10 cellular contexts compared by ENCODE assay signal in the genomic region with DNA sequence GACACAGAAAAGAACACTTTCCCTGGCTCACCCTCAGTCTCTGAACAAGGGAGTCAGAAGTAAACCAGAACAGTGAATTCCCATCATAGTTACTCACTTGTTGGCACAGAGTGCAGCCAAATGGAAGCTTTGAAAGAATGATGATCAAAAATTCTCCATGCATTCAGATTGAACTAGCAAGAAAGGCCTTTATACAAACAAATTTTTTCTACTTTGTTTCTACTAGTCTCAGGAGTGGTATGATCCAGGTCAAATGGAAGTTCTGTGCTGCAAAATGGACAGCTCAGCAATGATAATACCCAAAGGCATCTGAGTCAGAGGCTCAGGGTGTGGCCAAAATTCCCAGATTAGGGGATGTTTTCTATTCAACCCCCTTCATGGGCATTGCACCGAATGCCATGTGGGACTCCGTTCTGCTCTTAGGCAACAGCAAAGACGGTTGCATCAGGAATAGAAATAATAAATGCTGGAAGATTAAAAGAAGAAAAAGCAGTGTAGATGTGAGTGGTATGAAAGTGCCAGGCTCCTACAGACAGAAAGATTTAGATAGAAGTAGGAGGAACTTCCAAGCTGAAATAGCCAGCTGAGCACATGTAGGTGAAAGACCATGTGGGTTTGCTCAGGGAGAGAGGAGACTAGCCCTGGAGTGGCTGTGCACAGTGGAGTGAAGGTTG. TPM values are rescaled to one million over a fixed set of nuclear protein-coding genes. Genes with fewer than 3 reads are reported as not detected.
DNase-seq lines count a peak whose midpoint lies in the region; ATAC-seq lines count a peak whose summit lies in the region.
"Had no signal": no experiment of that assay in that cellular context is flagged by ENCODE, and none has a peak within 500 bp of the region (broad histone marks: within the 10 kb centered on the region; RNA-seq: fewer than 3 reads in every experiment).

No MANE protein-coding gene starts in this region.

- peaks cover 0 to 3% (median 1%) of the 10 kb centered on the region in 4 donors for H3K4me1 Mint-ChIP-seq in naive thymus-derived CD8-positive, alpha-beta T cell

- no peak for ATAC-seq in naive thymus-derived CD8-positive, alpha-beta T cell
- ATAC-seq in GM18519 (IDR thresholded peaks at IDR 0.05; ENCODE audit: low FRiP score, unreplicated experiment): no peak
- ATAC-seq in GM21381 (IDR thresholded peaks at IDR 0.05; ENCODE audit: unreplicated experiment): no peak

- no peaks in the 10 kb centered on the region for H3K36me3 Mint-ChIP-seq in naive thymus-derived CD8-positive, alpha-beta T cell

- H3K27ac Mint-ChIP-seq in naive thymus-derived CD8-positive, alpha-beta T cell: peak overlapping the region in 1 of 10 donors; percentile 59

- H3K27me3 Mint-ChIP-seq in naive thymus-derived CD8-positive, alpha-beta T cell: no peaks in the 10 kb centered on the region

- POLR2A ChIA-PET in naive thymus-derived CD8-positive, alpha-beta T cell (lab: Charles Lee): no interaction called here

- peak; percentile 89 for DNase-seq in HCEC 1CT
- DNase-seq in brain pericyte (ENCODE audit: low read depth, low spot score): peak; percentile 33
- peak; percentile 44 for DNase-seq in inferior parietal cortex (ENCODE audit: extremely low spot score)
- DNase-seq in superior temporal gyrus (ENCODE audit: extremely low spot score): peak; percentile 62
- no peak for DNase-seq in NK-92 treated with Interleukin-12 subunit alpha and Interleukin-12 subunit beta, amount 100 ng/mL, for 24 hours (lab: John Stamatoyannopoulos, UW)
- DNase-seq in naive thymus-derived CD8-positive, alpha-beta T cell: no peak
- DNase-seq: right lobe of liver had no signal

- H3K9me3 Mint-ChIP-seq in naive thymus-derived CD8-positive, alpha-beta T cell: no peaks in the 10 kb centered on the region

- H3K4me3 Mint-ChIP-seq in naive thymus-derived CD8-positive, alpha-beta T cell: no peak overlapping the region

RNA-seq across cellular contexts. Expression of a gene that starts 24.0 kb away (rescaled TPM):
- total RNA-seq in naive thymus-derived CD8-positive, alpha-beta T cell: not detected
- polyA plus RNA-seq in naive thymus-derived CD8-positive, alpha-beta T cell: not detected
- total RNA-seq: H1 had no signal
- polyA plus RNA-seq: H1 had no signal

RNA-seq across cellular contexts. Expression of a gene that starts 29.5 kb away (rescaled TPM):
- not detected for total RNA-seq in naive thymus-derived CD8-positive, alpha-beta T cell
- not detected for polyA plus RNA-seq in naive thymus-derived CD8-positive, alpha-beta T cell
- total RNA-seq: H1 had no signal
- polyA plus RNA-seq: H1 had no signal

Comparison
In these comparisons a context has a peak if more than half of its experiments do, and no peak if none do; other contexts are left out.
1. DNase-seq: peak in HCEC 1CT (single experiment), brain pericyte (single experiment), inferior parietal cortex (single experiment) and superior temporal gyrus (single experiment); none in NK-92 treated with Interleukin-12 subunit alpha and Interleukin-12 subunit beta, amount 100 ng/mL, for 24 hours (single experiment) and naive thymus-derived CD8-positive, alpha-beta T cell (0 of 10).